9 cellular contexts compared by ENCODE assay signal in genomic region chr11:31809543-31809856, GRCh38. TPM values are rescaled to one million over a fixed set of nuclear protein-coding genes. Genes with fewer than 3 reads are reported as not detected.
A peak's percentile ranks its signal among the peaks of the same experiment; 100 is the strongest.
DNase-seq lines count a peak whose midpoint lies in the region; ATAC-seq and TF ChIP-seq lines count a peak whose summit lies in the region.
"Had no signal": no experiment of that assay in that cellular context is flagged by ENCODE, and none has a peak within 500 bp of the region (broad histone marks: within the 10 kb centered on the region; RNA-seq: fewer than 3 reads in every experiment).

No MANE protein-coding gene starts in this region.

- peak overlapping the region; percentile 88 for H3K4me3 Mint-ChIP-seq in Caco-2 (ENCODE audit: unreplicated experiment)
- H3K4me3 Mint-ChIP-seq in IgD-negative memory B cell = peak overlapping the region in 3 of 4 donors; percentile 57 to 91 (median 78)
- H3K4me3 Mint-ChIP-seq in central memory CD8-positive, alpha-beta T cell = peak overlapping the region; percentile 62
- peak overlapping the region; percentile 49 to 73 (median 69) for H3K4me3 Mint-ChIP-seq in nephron

- H3K36me3 Mint-ChIP-seq in Caco-2 (ENCODE audit: insufficient read depth, unreplicated experiment) = peaks cover 16% of the 10 kb centered on the region
- peaks cover 2% of the 10 kb centered on the region for H3K36me3 Mint-ChIP-seq in IgD-negative memory B cell
- H3K36me3 Mint-ChIP-seq in central memory CD8-positive, alpha-beta T cell (ENCODE audit: insufficient read depth) = peaks cover 2% of the 10 kb centered on the region
- H3K36me3 Mint-ChIP-seq in nephron (ENCODE audit: low read depth) = no peaks in the 10 kb centered on the region

- POLR2A ChIA-PET in Caco-2 (lab: Charles Lee) = no interaction called here

- H3K4me1 ChIP-seq in Caco-2 = peaks cover 27% of the 10 kb centered on the region

- no peak for ATAC-seq in central memory CD8-positive, alpha-beta T cell (replicated peaks; ENCODE audit: extremely low read depth, poor library complexity, severe bottlenecking)
- ATAC-seq: activated CD4-positive, CD25-positive, alpha-beta regulatory T cell treated with anti-CD3 and anti-CD28 coated beads, Interleukin-2, amount 50 U/mL, for 24 hours had no signal

- H3K9me3 ChIP-seq in Caco-2 = no peaks in the 10 kb centered on the region
- H3K9me3 ChIP-seq: ovary had no signal

- H3K4me1 Mint-ChIP-seq in Caco-2 (ENCODE audit: low read depth, unreplicated experiment) = peaks cover 21% of the 10 kb centered on the region
- peaks cover 23 to 52% (median 25%) of the 10 kb centered on the region in 3 donors for H3K4me1 Mint-ChIP-seq in IgD-negative memory B cell
- peaks cover 36% of the 10 kb centered on the region for H3K4me1 Mint-ChIP-seq in central memory CD8-positive, alpha-beta T cell
- H3K4me1 Mint-ChIP-seq in nephron = peaks cover 40% of the 10 kb centered on the region

- H3K9me3 Mint-ChIP-seq in Caco-2 (ENCODE audit: unreplicated experiment) (no peaks in the 10 kb centered on the region), IgD-negative memory B cell (peaks cover 0 to 16% (median 0%) of the 10 kb centered on the region in 3 donors), nephron (peaks cover 7% of the 10 kb centered on the region)
- no peaks in the 10 kb centered on the region for H3K9me3 Mint-ChIP-seq in central memory CD8-positive, alpha-beta T cell

- no peaks in the 10 kb centered on the region; the same call in 1 of the 2 replicates for H3K36me3 ChIP-seq in Caco-2 (ENCODE audit: control insufficient read depth, insufficient read depth, low read length)
- H3K36me3 ChIP-seq: ovary had no signal

- TF ChIP-seq CTCF in Caco-2 (IDR thresholded peaks at IDR 0.05; ENCODE audit: insufficient read depth in 1 of 2, low read depth in 1 of 2, low read length in 1 of 2, severe bottlenecking in 1 of 2, unreplicated experiment in 1 of 2) = no peak
- no peak for TF ChIP-seq CTCF in nephron (IDR thresholded peaks at IDR 0.05; ENCODE audit: unreplicated experiment in 3 of 3)

- DNase-seq in Caco-2 = no peak
- DNase-seq in central memory CD8-positive, alpha-beta T cell (ENCODE audit: low spot score in 2 of 2) = no peak
- no peak for DNase-seq in GM19238 (ENCODE audit: insufficient read length, low spot score)
- DNase-seq in GM03348 (ENCODE audit: low spot score) = no peak
- DNase-seq in amygdala (lab: John Stamatoyannopoulos, UW) = no peak
- DNase-seq: ovary had no signal

- H3K27me3 Mint-ChIP-seq in Caco-2 (ENCODE audit: insufficient read depth, unreplicated experiment) (peaks cover 46% of the 10 kb centered on the region), IgD-negative memory B cell (peaks cover 64% of the 10 kb centered on the region), nephron (ENCODE audit: low read depth) (peaks cover 99% of the 10 kb centered on the region)
- H3K27me3 Mint-ChIP-seq in central memory CD8-positive, alpha-beta T cell = peaks cover 77% of the 10 kb centered on the region

- intact Hi-C loops in Caco-2 (cut with micrococcal nuclease; ENCODE audit: unreplicated experiment) = no loop called here

- no TSS peak for BruUV-seq in Caco-2 (replicated peaks; lab: Mats Ljungman, UMichigan)

- peaks cover 22% of the 10 kb centered on the region for H3K27me3 ChIP-seq in Caco-2 (replicated peaks; ENCODE audit: control insufficient read depth, insufficient read depth, low read length)
- H3K27me3 ChIP-seq: ovary had no signal

- CTCF ChIA-PET in Caco-2 (lab: Charles Lee) = no interaction called here

- no peak overlapping the region for H3K4me3 ChIP-seq in Caco-2 (ENCODE audit: low read depth, low read length)

- H3K27ac Mint-ChIP-seq in Caco-2 (ENCODE audit: unreplicated experiment) = no peak overlapping the region
- H3K27ac Mint-ChIP-seq in IgD-negative memory B cell = peak overlapping the region; percentile 59 to 93 (median 60)
- no peak overlapping the region for H3K27ac Mint-ChIP-seq in central memory CD8-positive, alpha-beta T cell (ENCODE audit: low read depth)
- H3K27ac Mint-ChIP-seq in nephron = no peak overlapping the region

RNA-seq across cellular contexts. Expression of gene PAX6, which starts 1.6 kb away (rescaled TPM):
- 0.43 and 0.74 TPM in 2 replicates for total RNA-seq in Caco-2 (2022)
- polyA plus RNA-seq in IgD-negative memory B cell = not detected
- total RNA-seq: ovary had no signal
- polyA plus RNA-seq: ovary had no signal

Comparison
In these comparisons a context has a peak if more than half of its experiments do, and no peak if none do; other contexts are left out.
1. H3K27ac Mint-ChIP-seq: peak in IgD-negative memory B cell (3 of 3); none in Caco-2 (single experiment), central memory CD8-positive, alpha-beta T cell (single experiment) and nephron (0 of 3).
2. Peak in every context shown above with its lines, with median percentiles within 50 percentile points of each other: H3K4me3 Mint-ChIP-seq.